21 cellular contexts compared by ENCODE assay signal in genomic region chr1:18062180-18062579, GRCh38. TPM values are rescaled to one million over a fixed set of nuclear protein-coding genes. Genes with fewer than 3 reads are reported as not detected.
A peak's percentile ranks its signal among the peaks of the same experiment; 100 is the strongest.
DNase-seq lines count a peak whose midpoint lies in the region; ATAC-seq and TF ChIP-seq lines count a peak whose summit lies in the region.
"Had no signal": no experiment of that assay in that cellular context is flagged by ENCODE, and none has a peak within 500 bp of the region (broad histone marks: within the 10 kb centered on the region; RNA-seq: fewer than 3 reads in every experiment).

No MANE protein-coding gene starts in this region.

- no peak for TF ChIP-seq RAD21 in SK-N-SH (IDR thresholded peaks at IDR 0.05; ENCODE audit: low read length)

- H3K4me2 ChIP-seq in SK-N-SH: no peak overlapping the region

- H3K27me3 ChIP-seq in SK-N-SH (ENCODE audit: insufficient read depth) (no peaks in the 10 kb centered on the region), SJCRH30 (0 out of 2 replicates have a peak, but pooled peaks cover 10% of the 10 kb centered on the region)
- H3K27me3 ChIP-seq: BE2C had no signal

- no peak overlapping the region for H3K27ac Mint-ChIP-seq in progenitor cell of endocrine pancreas
- H3K27ac Mint-ChIP-seq: CD4-positive, alpha-beta T cell; IgD-negative memory B cell had no signal

- H3K4me3 ChIP-seq in SK-N-SH (ENCODE audit: low read depth in 2 of 2, low read length in 1 of 2) (no peak overlapping the region), SJCRH30 (no peak overlapping the region)
- H3K4me3 ChIP-seq: SJSA1 had no signal

- no peaks in the 10 kb centered on the region for H3K36me3 Mint-ChIP-seq in progenitor cell of endocrine pancreas (ENCODE audit: insufficient read depth)

- TF ChIP-seq CTCF in SK-N-SH (IDR thresholded peaks at IDR 0.05): no peak
- no peak for TF ChIP-seq CTCF in progenitor cell of endocrine pancreas (IDR thresholded peaks at IDR 0.05; ENCODE audit: unreplicated experiment)

- no peaks in the 10 kb centered on the region for H3K9me2 ChIP-seq in SK-N-SH

- no peak for TF ChIP-seq EP300 in SK-N-SH (IDR thresholded peaks at IDR 0.05; ENCODE audit: borderline replicate concordance in 1 of 2, low read depth in 1 of 2, low read length in 1 of 2)

- H3K9ac ChIP-seq in SK-N-SH: no peak overlapping the region

- H3K4me3 Mint-ChIP-seq in progenitor cell of endocrine pancreas (ENCODE audit: low read depth): no peak overlapping the region
- H3K4me3 Mint-ChIP-seq: CD4-positive, alpha-beta T cell; IgD-negative memory B cell had no signal

- H3K36me3 ChIP-seq in SK-N-SH (replicated peaks in 1 of 2; ENCODE audit: control insufficient read depth in 1 of 2, insufficient read depth in 2 of 2, low read length in 1 of 2) (no peaks in the 10 kb centered on the region), SJCRH30 (no peaks in the 10 kb centered on the region)
- H3K36me3 ChIP-seq: BE2C, SJSA1 had no signal

- H3K4me1 Mint-ChIP-seq in progenitor cell of endocrine pancreas (ENCODE audit: low read depth): no peaks in the 10 kb centered on the region
- H3K4me1 Mint-ChIP-seq: IgD-negative memory B cell had no signal

- ATAC-seq in SK-N-SH treated with all-trans-retinoic acid at 6 μM for 48 hours: no peak
- no peak for ATAC-seq in HG02970 (IDR thresholded peaks at IDR 0.05; ENCODE audit: low FRiP score, unreplicated experiment)
- no peak for ATAC-seq in GM21423 (IDR thresholded peaks at IDR 0.05; ENCODE audit: unreplicated experiment)
- ATAC-seq: PC-3 had no signal

- no peaks in the 10 kb centered on the region for H3K79me2 ChIP-seq in SK-N-SH (ENCODE audit: insufficient read depth)

- H3K27me3 Mint-ChIP-seq in progenitor cell of endocrine pancreas: peaks cover 64% of the 10 kb centered on the region

- no peak overlapping the region for H3K27ac ChIP-seq in SK-N-SH (ENCODE audit: low read depth in 2 of 2, low read length in 1 of 2)
- H3K27ac ChIP-seq in SJCRH30: no peak overlapping the region
- H3K27ac ChIP-seq: 22Rv1, SJSA1 had no signal

- H3K9me3 Mint-ChIP-seq in progenitor cell of endocrine pancreas (ENCODE audit: low read depth): no peaks in the 10 kb centered on the region

- peaks cover 0 to 11% of the 10 kb centered on the region in 2 experiments; a peak in 1 of 4 replicates for H3K4me1 ChIP-seq in SK-N-SH (ENCODE audit: control insufficient read depth in 1 of 2, insufficient read depth in 2 of 2, low read depth in 1 of 2, low read length in 1 of 2)
- no peaks in the 10 kb centered on the region for H3K4me1 ChIP-seq in SJCRH30
- H3K4me1 ChIP-seq: BE2C, SJSA1 had no signal

- 37% methylated on average over 2 of the region's 2 CpGs for WGBS in SK-N-SH (ENCODE audit: low lambda C conversion rate)

- H2AFZ ChIP-seq in SK-N-SH (ENCODE audit: low read depth): no peak overlapping the region

- CTCF ChIA-PET in SK-N-SH (lab: Yijun Ruan, JAX): no interaction called here

- no peaks in the 10 kb centered on the region for H3F3A ChIP-seq in SK-N-SH (replicated peaks; ENCODE audit: insufficient read depth)

- POLR2A ChIA-PET in SK-N-SH (lab: Yijun Ruan, JAX): no interaction called here

- no peaks in the 10 kb centered on the region for H4K20me1 ChIP-seq in SK-N-SH (ENCODE audit: insufficient read depth)

- DNase-seq in SK-N-SH (no peak), SJCRH30 (peak; percentile 16 to 44), iPS-NIHi11 (ENCODE audit: low spot score) (peak; percentile 67), progenitor cell of endocrine pancreas (ENCODE audit: low spot score, unreplicated experiment) (peak; percentile 16), activated T-cell treated with anti-CD3 and anti-CD28 coated beads for 4 hours (no peak)
- DNase-seq: BE2C; CD4-positive, alpha-beta T cell; NCI-H1417 treated with DMSO at 0.1 percent for 48 hours; NCI-H1930; NCI-H2171 treated with DMSO at 0.1 percent for 48 hours; NCI-H774; PC-3 had no signal

- no peaks in the 10 kb centered on the region for H3K9me3 ChIP-seq in SK-N-SH
- H3K9me3 ChIP-seq in SJCRH30 (replicated peaks): no peaks in the 10 kb centered on the region
- H3K9me3 ChIP-seq: BE2C, SJSA1 had no signal

TF ChIP-seq in SK-N-SH, 30 proteins besides CTCF, POLR2A, EP300 and RAD21:
- TF ChIP-seq FOXJ3 (CRISPR knock-in tag; IDR thresholded peaks at IDR 0.05): no peak
- no peak for TF ChIP-seq RXRA (IDR thresholded peaks at IDR 0.05; ENCODE audit: borderline replicate concordance, low read depth)
- TF ChIP-seq REST (IDR thresholded peaks at IDR 0.05; ENCODE audit: low read depth, low read length): peak; percentile 63; the same call in 1 of the 2 replicates

TF ChIP-seq in SK-N-SH treated with all-trans-retinoic acid at 6 μM for 48 hours, 23 proteins besides CTCF, POLR2A, EP300 and RAD21:
- no peak for TF ChIP-seq CSRNP3 (CRISPR knock-in tag; IDR thresholded peaks at IDR 0.05)
- no peak for TF ChIP-seq POU6F1 (CRISPR knock-in tag; IDR thresholded peaks at IDR 0.05; ENCODE audit: borderline replicate concordance, low read depth)
- no peak for TF ChIP-seq ZNF565 (CRISPR knock-in tag; conservative IDR thresholded peaks at IDR 0.05; ENCODE audit: low read depth)
- TF ChIP-seq TOX (CRISPR knock-in tag; IDR thresholded peaks at IDR 0.05; ENCODE audit: borderline replicate concordance): no peak
- no peak for TF ChIP-seq ISL1 (CRISPR knock-in tag; IDR thresholded peaks at IDR 0.05)
- TF ChIP-seq ZNF8 (CRISPR knock-in tag; IDR thresholded peaks at IDR 0.05): no peak
- no peak for TF ChIP-seq GLIS3 (CRISPR knock-in tag; IDR thresholded peaks at IDR 0.05)
- no peak for TF ChIP-seq TSHZ2 (CRISPR knock-in tag; IDR thresholded peaks at IDR 0.05)
- TF ChIP-seq CSDC2 (CRISPR knock-in tag; IDR thresholded peaks at IDR 0.05): no peak

RNA-seq across cellular contexts. Expression of gene IGSF21, which starts 45.4 kb away (rescaled TPM):
- not detected in 2 replicates for polyA plus RNA-seq in SK-N-SH (2012; rRNA removed)
- polyA plus RNA-seq in SK-N-SH (2012; cell fraction: cytosol; rRNA removed): not detected in 2 replicates
- not detected in 2 replicates for polyA plus RNA-seq in SK-N-SH (2012; cell fraction: nucleus; rRNA removed)
- total RNA-seq in SJCRH30 (2014; rRNA removed; shearing (Covaris generic)): not detected in 2 replicates
- total RNA-seq in progenitor cell of endocrine pancreas: not detected in 2 replicates
- total RNA-seq: CD4-positive, alpha-beta T cell; G401; HT1080; NCI-H460; PC-3; SJSA1 had no signal
- polyA plus RNA-seq: IgD-negative memory B cell had no signal

Comparison
In these comparisons a context has a peak if more than half of its experiments do, and no peak if none do; other contexts are left out.
1. DNase-seq: peak in SJCRH30 (2 of 2), iPS-NIHi11 (single experiment) and progenitor cell of endocrine pancreas (single experiment); none in SK-N-SH (single experiment) and activated T-cell treated with anti-CD3 and anti-CD28 coated beads for 4 hours (single experiment).